In genomic region chrX:130718137-130718536, GRCh38 we compare ENCODE assay signal across 18 cellular contexts.
A peak's percentile ranks its signal among the peaks of the same experiment; 100 is the strongest.
DNase-seq lines count a peak whose midpoint lies in the region; ATAC-seq and TF ChIP-seq lines count a peak whose summit lies in the region.
"Had no signal": no experiment of that assay in that cellular context is flagged by ENCODE, and none has a peak within 500 bp of the region (broad histone marks: within the 10 kb centered on the region; RNA-seq: fewer than 3 reads in every experiment).

No MANE protein-coding gene starts in this region.

- H3K4me2 ChIP-seq in GM23338 (peak overlapping the region; percentile 57; the same call in 1 of the 2 replicates), H9 (ENCODE audit: insufficient read depth, insufficient read length, low read length) (peak overlapping the region; percentile 39), PC-3 (ENCODE audit: low read length) (peak overlapping the region; percentile 55)
- H3K4me2 ChIP-seq: A549 had no signal

- H3K36me3 ChIP-seq in GM23338 (ENCODE audit: insufficient read depth) (no peaks in the 10 kb centered on the region), PC-3 (ENCODE audit: low read depth, low read length) (no peaks in the 10 kb centered on the region)

- H3K18ac ChIP-seq in H9 (ENCODE audit: insufficient read length, low read depth, low read length) = no peak overlapping the region

- H3K4me3 ChIP-seq in GM23338 (no peak overlapping the region), PC-3 (ENCODE audit: low read length) (no peak overlapping the region)
- H3K4me3 ChIP-seq: A549, GM23248, K562 had no signal

- H3K23me2 ChIP-seq in H9 (ENCODE audit: insufficient read length, low read depth, low read length, poor library complexity, severe bottlenecking) = no peaks in the 10 kb centered on the region

- H2BK120ac ChIP-seq in H9 (ENCODE audit: low read depth, low read length, poor library complexity, severe bottlenecking) = no peak overlapping the region

- H3K4me3 Mint-ChIP-seq in GM23338 (peak overlapping the region; percentile 45; the same call in 1 of the 3 replicates), H9 (peak overlapping the region in 1 of 2 experiments; percentile 63; a peak in 1 of 5 replicates), brain (no peak overlapping the region)
- H3K4me3 Mint-ChIP-seq: CD14-positive monocyte; CD8-positive, alpha-beta T cell; HFFc6 had no signal

- peak; percentile 70 for ATAC-seq in GM23338
- ATAC-seq in PC-3 = no peak
- ATAC-seq: A549; CD8-positive, alpha-beta T cell; K562 had no signal

- CTCF ChIA-PET in PC-3 (lab: Charles Lee) (no interaction called here), HEK293T (lab: Yijun Ruan, JAX) (no interaction called here)

- H3K27ac Mint-ChIP-seq in GM23338 (no peak overlapping the region), H9 (no peak overlapping the region), brain (peak overlapping the region in 3 of 5 experiments; percentile 45 to 74 (median 70))
- H3K27ac Mint-ChIP-seq: CD14-positive monocyte; CD8-positive, alpha-beta T cell; HFFc6 had no signal

- H2BK5ac ChIP-seq in H9 (ENCODE audit: insufficient read length, low read length) = no peak overlapping the region

- no peak overlapping the region for H3K56ac ChIP-seq in H9 (ENCODE audit: insufficient read length, low read depth, low read length)

- H2AK5ac ChIP-seq in H9 (ENCODE audit: insufficient read length, low read length) = no peak overlapping the region

- H3K27ac ChIP-seq in GM23338 (ENCODE audit: low read depth) (no peak overlapping the region), H9 (ENCODE audit: insufficient read length, low read depth, low read length) (no peak overlapping the region), PC-3 (ENCODE audit: low read length) (peak overlapping the region; percentile 73)
- H3K27ac ChIP-seq: A549, GM23248 had no signal

- TF ChIP-seq CTCF in GM23338 (conservative IDR thresholded peaks at IDR 0.05; ENCODE audit: low read depth in 2 of 2) = no peak
- TF ChIP-seq CTCF in H9 (conservative IDR thresholded peaks at IDR 0.05) = no peak
- no peak for TF ChIP-seq CTCF in PC-3 (conservative IDR thresholded peaks at IDR 0.05; ENCODE audit: low read depth, low read length)
- no peak for TF ChIP-seq CTCF in brain (conservative IDR thresholded peaks at IDR 0.05)

- H3K23ac ChIP-seq in H9 (ENCODE audit: insufficient read length, low read depth, low read length) = no peak overlapping the region

- H4K91ac ChIP-seq in H9 (ENCODE audit: insufficient read length, low read depth, low read length) = no peak overlapping the region

- H3K4me1 Mint-ChIP-seq in GM23338 = peaks cover 38% of the 10 kb centered on the region
- H3K4me1 Mint-ChIP-seq in H9 = peaks cover 34 to 48% of the 10 kb centered on the region in 2 experiments
- H3K4me1 Mint-ChIP-seq in brain = peaks cover 50% of the 10 kb centered on the region
- H3K4me1 Mint-ChIP-seq: CD14-positive monocyte had no signal

- H3F3A ChIP-seq in GM23338 (replicated peaks; ENCODE audit: low read depth) = no peaks in the 10 kb centered on the region
- H3F3A ChIP-seq in PC-3 (ENCODE audit: low read length, unreplicated experiment) = no peaks in the 10 kb centered on the region

- no peak overlapping the region for H3K14ac ChIP-seq in H9 (ENCODE audit: insufficient read depth, low read length)

- DNase-seq in GM23338 (ENCODE audit: low spot score) (no peak), H9 (no peak), PC-3 (no peak), DMS79 (lab: John Stamatoyannopoulos, UW) (no peak), AG08396 (ENCODE audit: low spot score) (no peak), NCI-H774 (lab: John Stamatoyannopoulos, UW) (no peak), HEK293T (ENCODE audit: extremely low spot score) (no peak)
- DNase-seq: CD8-positive, alpha-beta T cell; COR-L47; DMS153; GF-D8; GM23248; H7; HFFc6 had no signal

- H2AFZ ChIP-seq in GM23338 (no peak overlapping the region), H9 (ENCODE audit: low read length) (no peak overlapping the region), PC-3 (ENCODE audit: low read length) (no peak overlapping the region)
- H2AFZ ChIP-seq: GM23248 had no signal

- H3K79me1 ChIP-seq in H9 (ENCODE audit: insufficient read depth, low read depth, low read length, poor library complexity, severe bottlenecking) = no peaks in the 10 kb centered on the region

- no peak overlapping the region for H3K4ac ChIP-seq in H9 (ENCODE audit: low read depth, low read length)

- intact Hi-C loops in PC-3 (cut with micrococcal nuclease) = loop anchor here (5.0 kb wide), 1 partner anchor 54 kb away; no protein-coding TSS in a partner anchor

- H3K4me1 ChIP-seq in GM23338 (ENCODE audit: insufficient read depth) = peaks cover 23% of the 10 kb centered on the region
- peaks cover 4% of the 10 kb centered on the region; the same call in 1 of the 2 replicates for H3K4me1 ChIP-seq in H9 (ENCODE audit: insufficient read depth, low read length)
- H3K4me1 ChIP-seq in PC-3 (ENCODE audit: insufficient read depth, low read length) = peaks cover 42% of the 10 kb centered on the region
- H3K4me1 ChIP-seq: A549 had no signal

- no peaks in the 10 kb centered on the region for H3K9me2 ChIP-seq in GM23338 (ENCODE audit: insufficient read depth)
- no peaks in the 10 kb centered on the region for H3K9me2 ChIP-seq in PC-3 (replicated peaks; ENCODE audit: low read length)

- H3K9me3 Mint-ChIP-seq in GM23338 = no peaks in the 10 kb centered on the region
- H3K9me3 Mint-ChIP-seq in H9 = no peaks in the 10 kb centered on the region
- H3K9me3 Mint-ChIP-seq in brain = no peaks in the 10 kb centered on the region
- H3K9me3 Mint-ChIP-seq: CD14-positive monocyte; CD8-positive, alpha-beta T cell; HFFc6 had no signal

- H3K79me2 ChIP-seq in GM23338 (replicated peaks; ENCODE audit: insufficient read depth) = no peaks in the 10 kb centered on the region
- no peaks in the 10 kb centered on the region for H3K79me2 ChIP-seq in H9 (ENCODE audit: insufficient read depth, low read length)
- no peaks in the 10 kb centered on the region for H3K79me2 ChIP-seq in PC-3 (ENCODE audit: low read length)

- POLR2A ChIA-PET in PC-3 (lab: Charles Lee; ENCODE audit: unreplicated experiment) = no interaction called here
- POLR2A ChIA-PET in HEK293T (lab: Yijun Ruan, JAX) = no interaction called here

- H3T11ph ChIP-seq in H9 (ENCODE audit: low read length) = no peak overlapping the region

- H3K36me3 Mint-ChIP-seq in GM23338 (ENCODE audit: low read depth) (no peaks in the 10 kb centered on the region), H9 (ENCODE audit: insufficient read depth in 1 of 3, low read depth in 3 of 3) (no peaks in the 10 kb centered on the region), brain (no peaks in the 10 kb centered on the region)

- H3K27me3 ChIP-seq in GM23338 (ENCODE audit: insufficient read depth) (no peaks in the 10 kb centered on the region), H9 (ENCODE audit: insufficient read depth, low read length) (no peaks in the 10 kb centered on the region; the same call in 1 of the 2 replicates), PC-3 (ENCODE audit: low read length) (no peaks in the 10 kb centered on the region)

- no peak overlapping the region for H2BK12ac ChIP-seq in H9 (ENCODE audit: insufficient read length, low read depth, low read length)

- H3K27me3 Mint-ChIP-seq in GM23338 (ENCODE audit: insufficient read depth, low read depth, poor library complexity) (no peaks in the 10 kb centered on the region), H9 (ENCODE audit: low read depth) (0 out of 2 replicates have a peak, but pooled peaks cover 2% of the 10 kb centered on the region), brain (peaks cover 4% of the 10 kb centered on the region)

- no peak overlapping the region for H2BK15ac ChIP-seq in H9 (ENCODE audit: low read depth, low read length)

- H2BK20ac ChIP-seq in H9 (ENCODE audit: low read depth, low read length, poor library complexity, severe bottlenecking) = no peak overlapping the region

- no CpG with 5 or more reads among the region's 4 CpGs for WGBS in H9 (ENCODE audit: extremely low coverage, insufficient read length, low lambda C conversion rate)

- no TSS peak for BruUV-seq in PC-3 (replicated peaks; lab: Mats Ljungman, UMichigan)

- no peaks in the 10 kb centered on the region for H4K20me1 ChIP-seq in GM23338 (replicated peaks; ENCODE audit: insufficient read depth)
- H4K20me1 ChIP-seq in H9 (ENCODE audit: control insufficient read depth, insufficient read depth, insufficient read length) = no peaks in the 10 kb centered on the region
- no peaks in the 10 kb centered on the region for H4K20me1 ChIP-seq in PC-3 (ENCODE audit: low read length)

- H3K9me3 ChIP-seq in H9 (ENCODE audit: control insufficient read depth, low read depth, low read length) = no peaks in the 10 kb centered on the region
- H3K9me3 ChIP-seq in PC-3 (ENCODE audit: low read length) = no peaks in the 10 kb centered on the region
- H3K9me3 ChIP-seq: A549 had no signal

- no peak overlapping the region for H3K9ac ChIP-seq in H9 (ENCODE audit: extremely low read depth, insufficient read length, low read length)
- H3K9ac ChIP-seq in PC-3 (ENCODE audit: low read length) = peak overlapping the region; percentile 39; the same call in 1 of the 2 replicates
- H3K9ac ChIP-seq: GM23248 had no signal

- H4K5ac ChIP-seq in H9 (ENCODE audit: insufficient read length, low read depth, low read length) = no peak overlapping the region

- H4K8ac ChIP-seq in H9 (replicated peaks; ENCODE audit: insufficient read length, low read depth, low read length) = no peak overlapping the region

TF ChIP-seq in GM23338, 12 proteins besides CTCF, POLR2A, EP300 and RAD21 (continues in another document):
- TF ChIP-seq ZNF114 (CRISPR knock-in tag; IDR thresholded peaks at IDR 0.05) (no peak), JUNB (IDR thresholded peaks at IDR 0.05; ENCODE audit: unreplicated experiment) (no peak), POLR2AphosphoS5 (IDR thresholded peaks at IDR 0.05; ENCODE audit: low read depth) (no peak), EZH2phosphoT487 (IDR thresholded peaks at IDR 0.05; ENCODE audit: unreplicated experiment) (no peak)

TF ChIP-seq in HEK293T, 16 proteins besides CTCF, POLR2A, EP300 and RAD21:
- no peak for TF ChIP-seq FOXA1 (IDR thresholded peaks at IDR 0.05)
- TF ChIP-seq LEF1 (IDR thresholded peaks at IDR 0.05; ENCODE audit: borderline replicate concordance) = no peak
- no peak for TF ChIP-seq SP1 (IDR thresholded peaks at IDR 0.05)
- no peak for TF ChIP-seq ELF4 (IDR thresholded peaks at IDR 0.05)
- TF ChIP-seq SUZ12 (IDR thresholded peaks at IDR 0.05) = no peak

Comparison
In these comparisons a context has a peak if more than half of its experiments do, and no peak if none do; other contexts are left out.
1. H3K27ac Mint-ChIP-seq: peak in brain (3 of 5); none in GM23338 (single experiment) and H9 (0 of 3).
2. Peak in every context shown above with its lines, with median percentiles within 50 percentile points of each other: H3K4me2 ChIP-seq.